In genomic region chr2:84459028-84459943, GRCh38 we compare ENCODE assay signal across 8 cellular contexts. TPM values are rescaled to one million over a fixed set of nuclear protein-coding genes. Genes with fewer than 3 reads are reported as not detected.
A peak's percentile ranks its signal among the peaks of the same experiment; 100 is the strongest.
DNase-seq lines count a peak whose midpoint lies in the region; ATAC-seq and TF ChIP-seq lines count a peak whose summit lies in the region.

Gene SUCLG1 (minus strand): TSS chr2:84459280. CDS start chr2:84459269, 11 bp downstream.

- ATAC-seq in gastroesophageal sphincter: peak; percentile 96

- TF ChIP-seq POLR2A in gastroesophageal sphincter (IDR thresholded peaks at IDR 0.05): peak; percentile 46 to 62

- H3K36me3 ChIP-seq in gastroesophageal sphincter: no peaks in the 10 kb centered on the region
- no peaks in the 10 kb centered on the region for H3K36me3 ChIP-seq in neutrophil

- H3K9me3 Mint-ChIP-seq in activated naive CD4-positive, alpha-beta T cell treated with anti-CD3 and anti-CD28 coated beads for 36 hours: no peaks in the 10 kb centered on the region

- peaks cover 6 to 54% (median 14%) of the 10 kb centered on the region in 3 donors for H3K4me1 ChIP-seq in gastroesophageal sphincter
- peaks cover 41 to 48% of the 10 kb centered on the region in 2 experiments for H3K4me1 ChIP-seq in neutrophil (ENCODE audit: control insufficient read depth in 1 of 2, insufficient read depth in 1 of 2, low read depth in 1 of 2, low read length in 1 of 2)

- peak within 1 kb of the TSS; percentile 78 to 93 (median 90) for H3K27ac ChIP-seq in gastroesophageal sphincter
- peak within 1 kb of the TSS; percentile 90 for H3K27ac ChIP-seq in neutrophil

- no peaks in the 10 kb centered on the region for H3K27me3 Mint-ChIP-seq in activated naive CD4-positive, alpha-beta T cell treated with anti-CD3 and anti-CD28 coated beads for 36 hours (ENCODE audit: low read depth)

- peak; percentile 97 for DNase-seq in GM03348 (ENCODE audit: low spot score)
- DNase-seq in HFF-Myc (ENCODE audit: extremely low read depth, low read depth): no peak
- peak; percentile 90 for DNase-seq in NAMALWA (ENCODE audit: low spot score)
- peak; percentile 93 for DNase-seq in SK-N-DZ (ENCODE audit: low spot score)
- DNase-seq in activated naive CD4-positive, alpha-beta T cell treated with anti-CD3 and anti-CD28 coated beads for 36 hours: peak; percentile 89
- peak; percentile 95 for DNase-seq in superior temporal gyrus (ENCODE audit: extremely low spot score)

- WGBS in gastroesophageal sphincter (ENCODE audit: low coverage in 1 of 2), 2 donors: 0 to 1% methylated on average over 24 to 28 of the region's 57 CpGs

- intact Hi-C loops in activated naive CD4-positive, alpha-beta T cell treated with anti-CD3 and anti-CD28 coated beads for 36 hours (cut with micrococcal nuclease): loop anchor here (1.0 to 2.0 kb wide), 5 partner anchors 22 to 466 kb away; partner anchors contain the start of gene DNAH6

- no peak for TF ChIP-seq EP300 in gastroesophageal sphincter (IDR thresholded peaks at IDR 0.05)

- H3K4me1 Mint-ChIP-seq in activated naive CD4-positive, alpha-beta T cell treated with anti-CD3 and anti-CD28 coated beads for 36 hours (ENCODE audit: low read depth): peaks cover 40% of the 10 kb centered on the region

- no peaks in the 10 kb centered on the region for H3K9me3 ChIP-seq in gastroesophageal sphincter
- no peaks in the 10 kb centered on the region for H3K9me3 ChIP-seq in neutrophil

- CTCF ChIA-PET in activated naive CD4-positive, alpha-beta T cell treated with anti-CD3 and anti-CD28 coated beads for 36 hours (lab: Charles Lee): interaction anchor here (0.6 to 1.6 kb wide), 3 partner anchors 23 to 570 kb away, joined by 3 read pairs; no protein-coding TSS in a partner anchor

- H3K4me3 ChIP-seq in HFF-Myc (replicated peaks; ENCODE audit: low read depth, low read length) (peak within 1 kb of the TSS; percentile 94), gastroesophageal sphincter (peak within 1 kb of the TSS; percentile 84 to 87), neutrophil (ENCODE audit: low read depth in 1 of 2, low read length in 1 of 2) (peak within 1 kb of the TSS; percentile 80 to 91)

- peak within 1 kb of the TSS; percentile 92 for H3K27ac Mint-ChIP-seq in activated naive CD4-positive, alpha-beta T cell treated with anti-CD3 and anti-CD28 coated beads for 36 hours

- H3K27me3 ChIP-seq in gastroesophageal sphincter (no peaks in the 10 kb centered on the region), neutrophil (no peaks in the 10 kb centered on the region)

- no peaks in the 10 kb centered on the region for H3K36me3 Mint-ChIP-seq in activated naive CD4-positive, alpha-beta T cell treated with anti-CD3 and anti-CD28 coated beads for 36 hours (ENCODE audit: low read depth)

- TF ChIP-seq CTCF in HFF-Myc (IDR thresholded peaks at IDR 0.05; ENCODE audit: low read depth, low read length, missing control alignments) (no peak), gastroesophageal sphincter (IDR thresholded peaks at IDR 0.05) (no peak), neutrophil (IDR thresholded peaks at IDR 0.05) (peak; percentile 21)

- H3K4me3 Mint-ChIP-seq in activated naive CD4-positive, alpha-beta T cell treated with anti-CD3 and anti-CD28 coated beads for 36 hours: peak within 1 kb of the TSS; percentile 86

RNA-seq across cellular contexts. Expression of gene SUCLG1, which starts in this region (rescaled TPM):
- 138 and 139 TPM in 2 replicates for polyA plus RNA-seq in SK-N-DZ (2014; cell fraction: cytosol; rRNA removed)
- polyA plus RNA-seq in SK-N-DZ (2014; cell fraction: nucleus; rRNA removed): 92.1 and 103 TPM in 2 replicates
- total RNA-seq in activated naive CD4-positive, alpha-beta T cell treated with anti-CD3 and anti-CD28 coated beads for 36 hours: 10 to 100 TPM; 75.3 to 80.7 TPM
- total RNA-seq in gastroesophageal sphincter: 10 to 100 TPM; 62.7 to 85.8 (median 74.5) TPM
